In the genomic region with DNA sequence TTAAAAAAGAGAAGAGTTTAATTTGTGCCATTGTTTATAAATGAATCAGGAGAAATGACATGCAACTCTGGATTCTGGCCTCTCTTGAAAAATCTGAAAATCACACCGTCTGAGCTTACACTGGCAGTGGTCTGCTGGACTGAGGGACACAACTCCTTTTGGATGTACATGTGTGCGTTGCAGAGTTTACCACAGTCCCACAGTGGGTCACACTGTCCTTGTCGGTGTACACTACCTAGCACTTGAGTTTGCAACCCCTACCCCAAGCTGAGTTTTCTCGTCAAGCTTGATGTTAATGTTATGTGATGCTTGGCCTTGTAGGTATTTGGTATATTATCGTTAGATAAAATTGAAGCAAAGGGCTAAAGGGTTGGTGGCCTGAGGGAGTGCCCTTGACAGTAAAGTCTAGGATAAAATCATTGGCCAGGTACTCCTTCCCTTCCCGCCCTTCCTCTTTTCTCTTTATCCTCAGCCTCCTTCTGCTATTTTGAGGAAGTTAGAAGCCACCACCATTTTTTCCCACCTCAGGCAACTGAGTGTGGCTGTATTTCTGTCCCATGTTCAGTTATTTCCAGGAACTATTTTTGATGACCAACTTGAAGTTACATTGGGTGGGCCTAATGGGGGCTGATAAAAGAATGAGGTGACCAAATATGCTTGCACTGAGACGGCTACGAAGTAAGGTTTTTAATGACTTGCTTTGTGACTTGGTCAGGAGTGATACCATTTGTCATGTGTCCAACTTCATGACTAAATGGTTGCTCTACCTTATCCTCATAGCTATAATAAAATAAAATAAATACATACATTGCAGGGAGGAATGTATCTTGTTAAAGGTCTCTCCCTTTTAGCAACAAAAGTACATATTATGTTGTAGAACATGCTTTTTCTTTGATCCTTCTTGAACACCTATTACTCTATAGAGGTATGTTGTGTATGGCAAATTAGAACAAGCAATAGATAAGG, we compare ENCODE assay signal across 1 cellular context.
A peak's percentile ranks its signal among the peaks of the same experiment; 100 is the strongest.
TF ChIP-seq lines count a peak whose summit lies in the region.

No MANE protein-coding gene starts in this region.

TF ChIP-seq in GM12878, 131 proteins besides CTCF, POLR2A, EP300 and RAD21:
- TF ChIP-seq, protein P1, sequence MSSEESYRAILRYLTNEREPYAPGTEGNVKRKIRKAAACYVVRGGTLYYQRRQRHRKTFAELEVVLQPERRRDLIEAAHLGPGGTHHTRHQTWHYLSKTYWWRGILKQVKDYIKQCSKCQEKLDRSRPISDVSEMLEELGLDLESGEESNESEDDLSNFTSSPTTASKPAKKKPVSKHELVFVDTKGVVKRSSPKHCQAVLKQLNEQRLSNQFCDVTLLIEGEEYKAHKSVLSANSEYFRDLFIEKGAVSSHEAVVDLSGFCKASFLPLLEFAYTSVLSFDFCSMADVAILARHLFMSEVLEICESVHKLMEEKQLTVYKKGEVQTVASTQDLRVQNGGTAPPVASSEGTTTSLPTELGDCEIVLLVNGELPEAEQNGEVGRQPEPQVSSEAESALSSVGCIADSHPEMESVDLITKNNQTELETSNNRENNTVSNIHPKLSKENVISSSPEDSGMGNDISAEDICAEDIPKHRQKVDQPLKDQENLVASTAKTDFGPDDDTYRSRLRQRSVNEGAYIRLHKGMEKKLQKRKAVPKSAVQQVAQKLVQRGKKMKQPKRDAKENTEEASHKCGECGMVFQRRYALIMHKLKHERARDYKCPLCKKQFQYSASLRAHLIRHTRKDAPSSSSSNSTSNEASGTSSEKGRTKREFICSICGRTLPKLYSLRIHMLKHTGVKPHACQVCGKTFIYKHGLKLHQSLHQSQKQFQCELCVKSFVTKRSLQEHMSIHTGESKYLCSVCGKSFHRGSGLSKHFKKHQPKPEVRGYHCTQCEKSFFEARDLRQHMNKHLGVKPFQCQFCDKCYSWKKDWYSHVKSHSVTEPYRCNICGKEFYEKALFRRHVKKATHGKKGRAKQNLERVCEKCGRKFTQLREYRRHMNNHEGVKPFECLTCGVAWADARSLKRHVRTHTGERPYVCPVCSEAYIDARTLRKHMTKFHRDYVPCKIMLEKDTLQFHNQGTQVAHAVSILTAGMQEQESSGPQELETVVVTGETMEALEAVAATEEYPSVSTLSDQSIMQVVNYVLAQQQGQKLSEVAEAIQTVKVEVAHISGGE (CRISPR knock-in tag; IDR thresholded peaks at IDR 0.05), result no peak
- TF ChIP-seq POLR2AphosphoS5 (IDR thresholded peaks at IDR 0.05; ENCODE audit: low read length) (peak; percentile 51; the same call in 1 of the 2 replicates), BCL11A (IDR thresholded peaks at IDR 0.05; ENCODE audit: low read depth, low read length) (no peak), SPI1 (IDR thresholded peaks at IDR 0.05; ENCODE audit: borderline replicate concordance, insufficient read depth, low read depth, low read length) (peak; percentile 10; the same call in 1 of the 2 replicates), TCF3 (IDR thresholded peaks at IDR 0.05; ENCODE audit: borderline replicate concordance, insufficient read depth, low read depth, low read length) (no peak)
- TF ChIP-seq, protein P2, sequence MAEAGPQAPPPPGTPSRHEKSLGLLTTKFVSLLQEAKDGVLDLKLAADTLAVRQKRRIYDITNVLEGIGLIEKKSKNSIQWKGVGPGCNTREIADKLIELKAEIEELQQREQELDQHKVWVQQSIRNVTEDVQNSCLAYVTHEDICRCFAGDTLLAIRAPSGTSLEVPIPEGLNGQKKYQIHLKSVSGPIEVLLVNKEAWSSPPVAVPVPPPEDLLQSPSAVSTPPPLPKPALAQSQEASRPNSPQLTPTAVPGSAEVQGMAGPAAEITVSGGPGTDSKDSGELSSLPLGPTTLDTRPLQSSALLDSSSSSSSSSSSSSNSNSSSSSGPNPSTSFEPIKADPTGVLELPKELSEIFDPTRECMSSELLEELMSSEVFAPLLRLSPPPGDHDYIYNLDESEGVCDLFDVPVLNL (IDR thresholded peaks at IDR 0.05; ENCODE audit: low read depth, low read length), result no peak
TF ChIP-seq in GM12878: peak in this region for 2.
